Comparison of ENCODE assay signal across 8 cellular contexts in genomic region chr9:33473216-33473615, GRCh38. TPM values are rescaled to one million over a fixed set of nuclear protein-coding genes. Genes with fewer than 3 reads are reported as not detected.
DNase-seq lines count a peak whose midpoint lies in the region; ATAC-seq, FAIRE-seq and TF ChIP-seq lines count a peak whose summit lies in the region.

No MANE protein-coding gene starts in this region.

- peaks cover 44% of the 10 kb centered on the region for H3K36me3 Mint-ChIP-seq in GM23338 (ENCODE audit: low read depth)
- peaks cover 35% of the 10 kb centered on the region for H3K36me3 Mint-ChIP-seq in WTC11

- WGBS in right cardiac atrium, result under 1% methylated on average over 14 of the region's 14 CpGs
- 0 to 1% (median 1%) methylated on average over 14 of the region's 14 CpGs for WGBS in small intestine, 3 donors

- H3K4me3 Mint-ChIP-seq in GM23338 (peak overlapping the region; percentile 96), WTC11 (peak overlapping the region; percentile 96)

- H3K27ac Mint-ChIP-seq in GM23338 (peak overlapping the region; percentile 91; the same call in 1 of the 2 replicates), WTC11 (no peak overlapping the region; the same call in 1 of the 2 replicates)

- peaks cover 11% of the 10 kb centered on the region for H3K27me3 Mint-ChIP-seq in GM23338 (ENCODE audit: insufficient read depth, low read depth, poor library complexity)
- no peaks in the 10 kb centered on the region for H3K27me3 Mint-ChIP-seq in WTC11 (ENCODE audit: low read depth)

- H3K27me3 ChIP-seq in GM23338 (ENCODE audit: insufficient read depth) (no peaks in the 10 kb centered on the region), right cardiac atrium (ENCODE audit: control insufficient read depth, insufficient read depth) (no peaks in the 10 kb centered on the region), small intestine (ENCODE audit: control insufficient read depth in 2 of 2, insufficient read depth in 2 of 2, low read length in 2 of 2) (no peaks in the 10 kb centered on the region)

- H3K4me1 Mint-ChIP-seq in GM23338, result peaks cover 4% of the 10 kb centered on the region; the same call in 1 of the 3 replicates
- peaks cover 10% of the 10 kb centered on the region; the same call in 1 of the 2 replicates for H3K4me1 Mint-ChIP-seq in WTC11

- H3K4me3 ChIP-seq in GM23338 (peak overlapping the region; percentile 96), right cardiac atrium (ENCODE audit: low read length) (peak overlapping the region; percentile 71), small intestine (ENCODE audit: low read depth in 1 of 2, low read length in 2 of 2) (peak overlapping the region; percentile 72 to 82)

- intact Hi-C loops in right cardiac atrium (cut with DNase I), result loop anchor here in 2 of 4 donors (5.0 to 10.0 kb wide), 2 partner anchors 39 to 118 kb away; no protein-coding TSS in a partner anchor

- DNase-seq in GM23338 (ENCODE audit: low spot score) (no peak), WTC11 (ENCODE audit: low spot score) (no peak), right cardiac atrium (no peak), small intestine (no peak), NCI-H748 (lab: John Stamatoyannopoulos, UW; ENCODE audit: unreplicated experiment) (no peak), KG1 (lab: John Stamatoyannopoulos, UW) (no peak), DMS 273 treated with DMSO at 0.1 percent for 48 hours (lab: John Stamatoyannopoulos, UW) (no peak)

- no peak overlapping the region for H3K27ac ChIP-seq in GM23338 (ENCODE audit: low read depth)
- peak overlapping the region; percentile 44 for H3K27ac ChIP-seq in right cardiac atrium (ENCODE audit: low read length)
- peak overlapping the region in 1 of 2 donors; percentile 74 for H3K27ac ChIP-seq in small intestine (ENCODE audit: low read depth in 1 of 2, low read length in 1 of 2)

- no peaks in the 10 kb centered on the region for H3K9me3 ChIP-seq in right cardiac atrium (ENCODE audit: control insufficient read depth, low read length)
- no peaks in the 10 kb centered on the region for H3K9me3 ChIP-seq in small intestine (ENCODE audit: control insufficient read depth, low read depth)

- H3K36me3 ChIP-seq in GM23338 (ENCODE audit: insufficient read depth) (peaks cover 9% of the 10 kb centered on the region), small intestine (ENCODE audit: control insufficient read depth in 2 of 2, insufficient read depth in 2 of 2, low read length in 2 of 2) (peaks cover 5 to 6% of the 10 kb centered on the region in 2 donors)

- no peaks in the 10 kb centered on the region for H4K20me1 ChIP-seq in GM23338 (replicated peaks; ENCODE audit: insufficient read depth)

- peak overlapping the region; percentile 96 for H3K4me2 ChIP-seq in GM23338

- ATAC-seq in GM23338 (peak; percentile 10; the same call in 2 of the 3 replicates), WTC11 (no peak), right cardiac atrium (peak in 1 of 2 donors; percentile 5), GM21576 (IDR thresholded peaks at IDR 0.05; ENCODE audit: unreplicated experiment) (no peak)

- H3K9me2 ChIP-seq in GM23338 (ENCODE audit: insufficient read depth), result no peaks in the 10 kb centered on the region

- H3F3A ChIP-seq in GM23338 (replicated peaks; ENCODE audit: low read depth), result 0 out of 2 replicates have a peak, but pooled peaks cover 3% of the 10 kb centered on the region

- H3K9me3 Mint-ChIP-seq in GM23338 (no peaks in the 10 kb centered on the region), WTC11 (no peaks in the 10 kb centered on the region)

- H3K79me2 ChIP-seq in GM23338 (replicated peaks; ENCODE audit: insufficient read depth), result peaks cover 24% of the 10 kb centered on the region

- CTCF ChIA-PET in WTC11 (lab: Charles Lee), result interaction anchor here (0.6 to 6.5 kb wide), 17 partner anchors 10 to 265 kb away, joined by 3 to 45 read pairs (median 4); partner anchors contain the start of gene AQP3

- no peak for FAIRE-seq in small intestine (lab: Jason Lieb, UNC)

- H3K4me1 ChIP-seq in GM23338 (ENCODE audit: insufficient read depth) (peaks cover 4% of the 10 kb centered on the region; the same call in 1 of the 2 replicates), right cardiac atrium (ENCODE audit: control insufficient read depth, insufficient read depth, low read length) (no peaks in the 10 kb centered on the region), small intestine (ENCODE audit: control insufficient read depth in 2 of 2, insufficient read depth in 1 of 2, low read depth in 1 of 2, low read length in 1 of 2) (no peaks in the 10 kb centered on the region)

- POLR2A ChIA-PET in WTC11 (lab: Charles Lee), result interaction anchor here (0.9 to 1.0 kb wide), 2 partner anchors 50 to 98 kb away, joined by 4 to 5 read pairs; no protein-coding TSS in a partner anchor

- no peak for TF ChIP-seq CTCF in GM23338 (conservative IDR thresholded peaks at IDR 0.05; ENCODE audit: low read depth in 2 of 2)
- TF ChIP-seq CTCF in WTC11 (IDR thresholded peaks at IDR 0.05), result no peak

- H2AFZ ChIP-seq in GM23338, result 0 out of 2 replicates have a peak overlapping the region, but pooled peaks have one; percentile 9

TF ChIP-seq in GM23338, 12 proteins besides CTCF, POLR2A, EP300 and RAD21 (continues in another document):
- TF ChIP-seq STAT1 (IDR thresholded peaks at IDR 0.05; ENCODE audit: unreplicated experiment), result no peak

TF ChIP-seq in WTC11, 78 proteins besides CTCF, POLR2A, EP300 and RAD21 (continues in another document):
- TF ChIP-seq JAZF1 (CRISPR knock-in tag; IDR thresholded peaks at IDR 0.05) (no peak), MXD4 (CRISPR knock-in tag; IDR thresholded peaks at IDR 0.05; ENCODE audit: borderline replicate concordance) (no peak), E2F5 (CRISPR knock-in tag; IDR thresholded peaks at IDR 0.05) (no peak), ARID4B (CRISPR knock-in tag; IDR thresholded peaks at IDR 0.05; ENCODE audit: borderline replicate concordance) (no peak)

RNA-seq across cellular contexts. Expression of gene NOL6, which starts 0.5 kb away (rescaled TPM):
- total RNA-seq in GM23338 (2014; rRNA removed; shearing (Covaris generic)), result 54.1 and 58.4 TPM in 2 replicates
- polyA plus RNA-seq in GM23338 (2016; fragmentation: Nextera tagmentation; extraction: Ambion mirVana) (25.0 and 28.7 TPM in 2 replicates), right cardiac atrium (13.5 TPM), small intestine (10 to 100 TPM in 2 of 3 donors, 1 to 10 TPM in 1; 8.5 to 19.6 (median 10.3) TPM)
- total RNA-seq in WTC11 (2021) (38.6 to 48.5 TPM (median 42.2 TPM) in 3 replicates), right cardiac atrium (10 to 100 TPM; 13.7 to 24.6 (median 15.4) TPM)

RNA-seq across cellular contexts. Expression of gene AQP3, which starts 25.8 kb away (rescaled TPM):
- 3.5 and 3.8 TPM in 2 replicates for total RNA-seq in GM23338 (2014; rRNA removed; shearing (Covaris generic))
- polyA plus RNA-seq in GM23338 (2016; fragmentation: Nextera tagmentation; extraction: Ambion mirVana), result 1.4 and 1.6 TPM in 2 replicates
- 3.0 to 3.6 TPM (median 3.5 TPM) in 3 replicates for total RNA-seq in WTC11 (2021)
- 10 to 100 TPM; 15.9 to 77.5 (median 20.2) TPM for total RNA-seq in right cardiac atrium
- 18.7 TPM for polyA plus RNA-seq in right cardiac atrium
- 100 to 1,000 TPM in 2 of 3 donors, 10 to 100 TPM in 1; 36.6 to 158 (median 117) TPM for polyA plus RNA-seq in small intestine

RNA-seq across cellular contexts. Expression of gene ANKRD18B, which starts 50.8 kb away (rescaled TPM):
- total RNA-seq in GM23338 (2014; rRNA removed; shearing (Covaris generic)), result 4.1 and 6.4 TPM in 2 replicates
- 9.2 and 12.4 TPM in 2 replicates for polyA plus RNA-seq in GM23338 (2016; fragmentation: Nextera tagmentation; extraction: Ambion mirVana)
- total RNA-seq in WTC11 (2021), result 11.0 to 16.4 TPM (median 13.6 TPM) in 3 replicates
- 1 to 10 TPM in 2 of 4 donors, under 1 TPM in 2; 0.62 to 2.4 (median 1.0) TPM for total RNA-seq in right cardiac atrium
- 0.68 TPM for polyA plus RNA-seq in right cardiac atrium
- under 1 TPM in 1 of 3 donors, not detected in 2; 0.48 TPM for polyA plus RNA-seq in small intestine
